Comparison of ENCODE assay signal across 26 cellular contexts in genomic region chr2:29096969-29097368, GRCh38. TPM values are rescaled to one million over a fixed set of nuclear protein-coding genes. Genes with fewer than 3 reads are reported as not detected.
DNase-seq lines count a peak whose midpoint lies in the region; ATAC-seq and TF ChIP-seq lines count a peak whose summit lies in the region.
"Had no signal": no experiment of that assay in that cellular context is flagged by ENCODE, and none has a peak within 500 bp of the region (broad histone marks: within the 10 kb centered on the region; RNA-seq: fewer than 3 reads in every experiment).

No MANE protein-coding gene starts in this region.

- H3K27me3 ChIP-seq in neural progenitor cell, result no peaks in the 10 kb centered on the region
- H3K27me3 ChIP-seq: BE2C; BLaER1 treated with 17β-estradiol and CSF1 and Interleukin-3, amounts not matched to agents 10 nM and 100 nM had no signal

- H3K4me3 ChIP-seq in neural progenitor cell, result no peak overlapping the region
- H3K4me3 ChIP-seq: A549; BLaER1 treated with 17β-estradiol and CSF1 and Interleukin-3, amounts not matched to agents 10 nM and 100 nM; GM23338 had no signal

- ATAC-seq in HG03097 (IDR thresholded peaks at IDR 0.05; ENCODE audit: low FRiP score, unreplicated experiment), result no peak
- ATAC-seq in GM19023 (IDR thresholded peaks at IDR 0.05; ENCODE audit: unreplicated experiment), result no peak
- ATAC-seq: GM23338 had no signal

- TF ChIP-seq CTCF in brain (conservative IDR thresholded peaks at IDR 0.05), result no peak
- no peak for TF ChIP-seq CTCF in neural progenitor cell (IDR thresholded peaks at IDR 0.05)
- TF ChIP-seq CTCF in GM13977 (IDR thresholded peaks at IDR 0.05; ENCODE audit: extremely low read depth, insufficient read depth, missing control alignments), result no peak

- no peak overlapping the region for H2AFZ ChIP-seq in neural progenitor cell (replicated peaks)
- H2AFZ ChIP-seq: GM23338 had no signal

- H3K9me3 Mint-ChIP-seq in brain (peaks cover 0 to 7% (median 3%) of the 10 kb centered on the region in 5 experiments), neural progenitor cell (peaks cover 5% of the 10 kb centered on the region)
- H3K9me3 Mint-ChIP-seq: CD4-positive, alpha-beta T cell; CD8-positive, alpha-beta memory T cell had no signal

- no peaks in the 10 kb centered on the region for H3F3A ChIP-seq in neural progenitor cell (ENCODE audit: low read depth)

- H3K4me1 Mint-ChIP-seq in brain (peaks cover 9% of the 10 kb centered on the region), neural progenitor cell (peaks cover 11% of the 10 kb centered on the region)
- H3K4me1 Mint-ChIP-seq: CD14-positive monocyte; CD8-positive, alpha-beta memory T cell; GM23338; H9 had no signal

- H3K27ac ChIP-seq in cingulate gyrus (ENCODE audit: low read depth, low read length), result peak overlapping the region; percentile 4
- H3K27ac ChIP-seq in neural progenitor cell, result no peak overlapping the region
- H3K27ac ChIP-seq: A549; BLaER1 treated with 17β-estradiol and CSF1 and Interleukin-3, amounts not matched to agents 10 nM and 100 nM had no signal

- no peaks in the 10 kb centered on the region for H3K27me3 Mint-ChIP-seq in brain
- H3K27me3 Mint-ChIP-seq in neural progenitor cell (ENCODE audit: insufficient read depth, low read depth), result no peaks in the 10 kb centered on the region
- H3K27me3 Mint-ChIP-seq: CD4-positive, alpha-beta T cell had no signal

- in situ Hi-C loops in GM13977 (cut with MboI; ENCODE audit: low pct_unique_long_range_greater_than_20kb, low sequenced_read_pairs, unreplicated experiment), result no loop called here

- peak; percentile 10 for DNase-seq in NOMO-1 treated with DMSO at 0.1 percent for 48 hours (lab: John Stamatoyannopoulos, UW; ENCODE audit: unreplicated experiment)
- DNase-seq in NOMO-1 treated with dmso at 0.1 percent for 144 hours (lab: John Stamatoyannopoulos, UW; ENCODE audit: unreplicated experiment), result no peak
- no peak for DNase-seq in neural progenitor cell (ENCODE audit: low spot score)
- DNase-seq in GM13977 (ENCODE audit: low spot score), result no peak
- DNase-seq: 8988T; ACHN; AML-193; BE2C; CD4-positive, alpha-beta T cell; CD8-positive, alpha-beta memory T cell; DMS 273 treated with DMSO at 0.1 percent for 48 hours; DMS53; DMS79 treated with DMSO at 0.1 percent for 48 hours; GF-D8; H9 had no signal

- H3K79me2 ChIP-seq in neural progenitor cell (ENCODE audit: low read depth), result no peaks in the 10 kb centered on the region

- peak overlapping the region; percentile 4 for H3K4me2 ChIP-seq in neural progenitor cell
- H3K4me2 ChIP-seq: A549; BLaER1 treated with 17β-estradiol and CSF1 and Interleukin-3, amounts not matched to agents 10 nM and 100 nM; GM23338 had no signal

- H3K4me1 ChIP-seq in neural progenitor cell, result no peaks in the 10 kb centered on the region
- H3K4me1 ChIP-seq: A549; BE2C; BLaER1 treated with 17β-estradiol and CSF1 and Interleukin-3, amounts not matched to agents 10 nM and 100 nM had no signal

- H3K36me3 Mint-ChIP-seq in brain (no peaks in the 10 kb centered on the region), neural progenitor cell (no peaks in the 10 kb centered on the region)
- H3K36me3 Mint-ChIP-seq: CD14-positive monocyte; CD8-positive, alpha-beta memory T cell had no signal

- H3K27ac Mint-ChIP-seq in brain (peak overlapping the region in 3 of 5 experiments; percentile 20 to 61 (median 51)), neural progenitor cell (peak overlapping the region; percentile 63)
- H3K27ac Mint-ChIP-seq: CD4-positive, alpha-beta T cell; CD8-positive, alpha-beta memory T cell; GM23338; H9 had no signal

- no peaks in the 10 kb centered on the region for H3K9me3 ChIP-seq in neural progenitor cell (ENCODE audit: low read depth)
- H3K9me3 ChIP-seq: A549; BE2C; BLaER1 treated with 17β-estradiol and CSF1 and Interleukin-3, amounts not matched to agents 10 nM and 100 nM had no signal

- H3K36me3 ChIP-seq in neural progenitor cell, result no peaks in the 10 kb centered on the region
- H3K36me3 ChIP-seq: BE2C; BLaER1 treated with 17β-estradiol and CSF1 and Interleukin-3, amounts not matched to agents 10 nM and 100 nM had no signal

- no peaks in the 10 kb centered on the region for H4K20me1 ChIP-seq in neural progenitor cell (ENCODE audit: low read depth)
- H4K20me1 ChIP-seq: BLaER1 treated with 17β-estradiol and CSF1 and Interleukin-3, amounts not matched to agents 10 nM and 100 nM had no signal

- H3K4me3 Mint-ChIP-seq in brain (no peak overlapping the region), neural progenitor cell (no peak overlapping the region)
- H3K4me3 Mint-ChIP-seq: CD14-positive monocyte; CD4-positive, alpha-beta T cell; CD8-positive, alpha-beta memory T cell; GM23338; H9 had no signal

- H3K9ac ChIP-seq in neural progenitor cell, result no peak overlapping the region
- H3K9ac ChIP-seq: BLaER1 treated with 17β-estradiol and CSF1 and Interleukin-3, amounts not matched to agents 10 nM and 100 nM had no signal

RNA-seq across cellular contexts. Expression of gene CLIP4, which starts 18.2 kb away (rescaled TPM):
- polyA plus RNA-seq in brain (ENCODE audit: insufficient read depth, low read depth, low replicate concordance), result 5.4 TPM
- 1.5 and 2.1 TPM in 2 replicates for total RNA-seq in neural progenitor cell (ENCODE audit: low replicate concordance)

RNA-seq across cellular contexts. Expression of gene PCARE, which starts 22.6 kb away (rescaled TPM):
- polyA plus RNA-seq in brain (ENCODE audit: insufficient read depth, low read depth, low replicate concordance), result not detected
- total RNA-seq in neural progenitor cell (ENCODE audit: low replicate concordance), result not detected in 2 replicates
- total RNA-seq: CD4-positive, alpha-beta T cell; CD8-positive, alpha-beta memory T cell; Daoy; G401; GM23338; H4; H9 had no signal
- polyA plus RNA-seq: A549; CD14-positive monocyte; CD8-positive, alpha-beta memory T cell; GM23338 had no signal
